ENCODE assay signal across 13 cellular contexts in genomic region chr17:4534515-4534914, GRCh38. TPM values are rescaled to one million over a fixed set of nuclear protein-coding genes. Genes with fewer than 3 reads are reported as not detected.
DNase-seq lines count a peak whose midpoint lies in the region; ATAC-seq and FAIRE-seq lines count a peak whose summit lies in the region.
"Had no signal": no experiment of that assay in that cellular context is flagged by ENCODE, and none has a peak within 500 bp of the region (broad histone marks: within the 10 kb centered on the region; RNA-seq: fewer than 3 reads in every experiment).

No MANE protein-coding gene starts in this region.

- peak overlapping the region; percentile 1 for H3K27ac ChIP-seq in subcutaneous abdominal adipose tissue (ENCODE audit: low read depth, low read length)
- H3K27ac ChIP-seq: 22Rv1, ovary, WERI-Rb-1 had no signal

- no peak overlapping the region for H3K4me3 ChIP-seq in subcutaneous abdominal adipose tissue (ENCODE audit: low read depth in 1 of 5, low read length in 5 of 5)
- H3K4me3 ChIP-seq: ovary had no signal

- H3K9ac ChIP-seq in subcutaneous abdominal adipose tissue (ENCODE audit: low read length in 5 of 5), result peak overlapping the region in 1 of 5 donors; percentile 56

- intact Hi-C loops in left colon (cut with DNase I, micrococcal nuclease), result no loop called here

- peaks cover 15 to 97% (median 59%) of the 10 kb centered on the region in 5 donors for H3K4me1 ChIP-seq in subcutaneous abdominal adipose tissue (ENCODE audit: control insufficient read depth in 5 of 5, insufficient read depth in 5 of 5, low read length in 5 of 5)

- no peaks in the 10 kb centered on the region for H3K27me3 ChIP-seq in subcutaneous abdominal adipose tissue (ENCODE audit: control insufficient read depth in 5 of 5, insufficient read depth in 4 of 5, low read length in 5 of 5)
- H3K27me3 ChIP-seq: ovary had no signal

- FAIRE-seq in urothelium cell line (lab: Jason Lieb, UNC), result no peak
- FAIRE-seq: GM12892 had no signal

- H3K9me3 ChIP-seq in subcutaneous abdominal adipose tissue (ENCODE audit: control insufficient read depth in 5 of 5, low read length in 5 of 5), result no peaks in the 10 kb centered on the region
- H3K9me3 ChIP-seq: ovary had no signal

- peak; percentile 32 for ATAC-seq in left colon

- H3K36me3 ChIP-seq in subcutaneous abdominal adipose tissue (ENCODE audit: control insufficient read depth in 5 of 5, insufficient read depth in 5 of 5, low read length in 5 of 5), result peaks cover 0 to 20% (median 11%) of the 10 kb centered on the region in 5 donors
- H3K36me3 ChIP-seq: ovary had no signal

- peak; percentile 48 for DNase-seq in DMS 273 (lab: John Stamatoyannopoulos, UW; ENCODE audit: unreplicated experiment)
- no peak for DNase-seq in DMS 273 treated with DMSO at 0.1 percent for 48 hours (lab: John Stamatoyannopoulos, UW)
- no peak for DNase-seq in left colon
- no peak for DNase-seq in urothelium cell line (ENCODE audit: low spot score)
- DNase-seq in effector CD8-positive, alpha-beta T cell (lab: John Stamatoyannopoulos, UW), result no peak
- DNase-seq: left cardiac atrium, SHP77 treated with DMSO at 0.1 percent for 48 hours, WERI-Rb-1 had no signal

RNA-seq across cellular contexts. Expression of gene MYBBP1A, which starts 20.7 kb away (rescaled TPM):
- 10 to 100 TPM; 28.1 to 41.6 TPM for total RNA-seq in left colon

RNA-seq across cellular contexts. Expression of gene GGT6, which starts 25.9 kb away (rescaled TPM):
- 100 to 1,000 TPM; 185 to 232 TPM for total RNA-seq in left colon
- total RNA-seq: activated T-helper 2 cell treated with anti-CD3 and anti-CD28 coated beads, Interferon-gamma antibody, Interleukin-2, Interleukin-4, amounts not matched to agents 10 μg/mL and 5 μg/mL and 100 μg/mL, durations not matched to agents 14 hours and 24 hours and 36 hours; left cardiac atrium had no signal

RNA-seq across cellular contexts. Expression of gene SPNS2, which starts 35.8 kb away (rescaled TPM):
- 10 to 100 TPM; 12.4 to 13.5 TPM for total RNA-seq in left colon

RNA-seq across cellular contexts. Expression of gene SMTNL2, which starts 49.8 kb away (rescaled TPM):
- total RNA-seq in left colon, result under 1 TPM in 1 of 2 donors, not detected in 1; 0.25 TPM
- total RNA-seq: activated T-helper 2 cell treated with anti-CD3 and anti-CD28 coated beads, Interferon-gamma antibody, Interleukin-2, Interleukin-4, amounts not matched to agents 10 μg/mL and 5 μg/mL and 100 μg/mL, durations not matched to agents 14 hours and 24 hours and 36 hours had no signal
